In genomic region chr11:43573233-43573632, GRCh38 we compare ENCODE assay signal across 9 cellular contexts.
A peak's percentile ranks its signal among the peaks of the same experiment; 100 is the strongest.
DNase-seq lines count a peak whose midpoint lies in the region; ATAC-seq and TF ChIP-seq lines count a peak whose summit lies in the region.
"Had no signal": no experiment of that assay in that cellular context is flagged by ENCODE, and none has a peak within 500 bp of the region (broad histone marks: within the 10 kb centered on the region; RNA-seq: fewer than 3 reads in every experiment).

No MANE protein-coding gene starts in this region.

- no peak overlapping the region for H3K27ac Mint-ChIP-seq in immature natural killer cell
- H3K27ac Mint-ChIP-seq: activated naive CD4-positive, alpha-beta T cell treated with anti-CD3 and anti-CD28 coated beads, Interleukin-2, amount 50 U/mL, for 24 hours had no signal

- no peaks in the 10 kb centered on the region for H3K9me3 ChIP-seq in PC-9 (ENCODE audit: insufficient read depth, low read depth)
- no peaks in the 10 kb centered on the region for H3K9me3 ChIP-seq in upper lobe of left lung
- no peaks in the 10 kb centered on the region for H3K9me3 ChIP-seq in esophagus muscularis mucosa

- peaks cover 0 to 5% (median under 1%) of the 10 kb centered on the region in 6 donors for H3K9me3 Mint-ChIP-seq in immature natural killer cell
- H3K9me3 Mint-ChIP-seq: activated naive CD4-positive, alpha-beta T cell treated with anti-CD3 and anti-CD28 coated beads, Interleukin-2, amount 50 U/mL, for 24 hours had no signal

- no peak for ATAC-seq in GM18519 (IDR thresholded peaks at IDR 0.05; ENCODE audit: low FRiP score, unreplicated experiment)
- ATAC-seq in upper lobe of left lung (ENCODE audit: low FRiP score in 2 of 2), result no peak

- H3K36me3 ChIP-seq in H7 (replicated peaks; ENCODE audit: control insufficient read depth, insufficient read depth, low read length) (no peaks in the 10 kb centered on the region), PC-9 (ENCODE audit: low read depth) (no peaks in the 10 kb centered on the region), upper lobe of left lung (no peaks in the 10 kb centered on the region), esophagus muscularis mucosa (no peaks in the 10 kb centered on the region)

- H3K4me3 ChIP-seq in H7 (ENCODE audit: insufficient read depth, low read depth, low read length) (no peak overlapping the region), PC-9 (no peak overlapping the region), upper lobe of left lung (no peak overlapping the region), esophagus muscularis mucosa (no peak overlapping the region)

- CTCF ChIA-PET in PC-9 (lab: Charles Lee), result no interaction called here

- H3K79me2 ChIP-seq in PC-9 (ENCODE audit: low read depth), result no peaks in the 10 kb centered on the region

- POLR2A ChIA-PET in PC-9 (lab: Charles Lee; ENCODE audit: unreplicated experiment), result no interaction called here

- peaks cover 80% of the 10 kb centered on the region for H3K27me3 ChIP-seq in H7 (ENCODE audit: control insufficient read depth, insufficient read depth, low read length)
- H3K27me3 ChIP-seq in PC-9 (ENCODE audit: insufficient read depth, low read depth), result peaks cover 77% of the 10 kb centered on the region
- H3K27me3 ChIP-seq in upper lobe of left lung, result peaks cover 0 to 36% (median 16%) of the 10 kb centered on the region in 4 donors
- peaks cover 0 to 93% (median 49%) of the 10 kb centered on the region in 4 donors for H3K27me3 ChIP-seq in esophagus muscularis mucosa

- WGBS in upper lobe of left lung, 2 donors, result 9 to 19% methylated on average over 6 of the region's 6 CpGs
- WGBS in esophagus muscularis mucosa, result 12% methylated on average over 6 of the region's 6 CpGs

- BruUV-seq in PC-9 (replicated peaks; lab: Mats Ljungman, UMichigan), result no TSS peak

- peaks cover 3 to 5% of the 10 kb centered on the region in 2 donors for H3K4me1 Mint-ChIP-seq in immature natural killer cell

- TF ChIP-seq POLR2A in upper lobe of left lung (IDR thresholded peaks at IDR 0.05) (no peak), esophagus muscularis mucosa (IDR thresholded peaks at IDR 0.05; ENCODE audit: low read depth) (no peak)

- no peaks in the 10 kb centered on the region; the same call in 1 of the 2 replicates for H4K20me1 ChIP-seq in PC-9 (ENCODE audit: insufficient read depth)

- no peaks in the 10 kb centered on the region for H3K4me1 ChIP-seq in PC-9 (replicated peaks; ENCODE audit: insufficient read depth)
- peaks cover 10 to 28% (median 16%) of the 10 kb centered on the region in 4 donors for H3K4me1 ChIP-seq in upper lobe of left lung
- peaks cover 27 to 36% (median 29%) of the 10 kb centered on the region in 4 donors for H3K4me1 ChIP-seq in esophagus muscularis mucosa

- DNase-seq in H7, result peak; percentile 75
- no peak for DNase-seq in PC-9
- peak; percentile 43 for DNase-seq in germinal center (ENCODE audit: low spot score)
- DNase-seq in upper lobe of left lung, result no peak
- DNase-seq in esophagus muscularis mucosa (ENCODE audit: extremely low spot score), result no peak
- DNase-seq in immature natural killer cell, result no peak

- no peaks in the 10 kb centered on the region for H3K9me2 ChIP-seq in PC-9 (ENCODE audit: insufficient read depth)

- no peak overlapping the region for H3K4me3 Mint-ChIP-seq in immature natural killer cell
- H3K4me3 Mint-ChIP-seq: activated naive CD4-positive, alpha-beta T cell treated with anti-CD3 and anti-CD28 coated beads, Interleukin-2, amount 50 U/mL, for 24 hours had no signal

- peak; percentile 80 for TF ChIP-seq CTCF in C4-2B (conservative IDR thresholded peaks at IDR 0.05)
- TF ChIP-seq CTCF in PC-9 (conservative IDR thresholded peaks at IDR 0.05), result peak; percentile 72
- TF ChIP-seq CTCF in upper lobe of left lung (IDR thresholded peaks at IDR 0.05), result no peak
- TF ChIP-seq CTCF in esophagus muscularis mucosa (IDR thresholded peaks at IDR 0.05), result peak in 1 of 3 experiments; percentile 10

- peaks cover 18 to 33% (median 30%) of the 10 kb centered on the region in 3 donors for H3K27me3 Mint-ChIP-seq in immature natural killer cell (ENCODE audit: low read depth in 3 of 3)

- TF ChIP-seq EP300 in upper lobe of left lung (IDR thresholded peaks at IDR 0.05) (no peak), esophagus muscularis mucosa (IDR thresholded peaks at IDR 0.05) (no peak)

- no peaks in the 10 kb centered on the region for H3F3A ChIP-seq in PC-9 (ENCODE audit: insufficient read depth, low read depth)

- intact Hi-C loops in PC-9 (cut with micrococcal nuclease; ENCODE audit: unreplicated experiment) (loop anchor here (5.0 kb wide), 1 partner anchor 279 kb away; no protein-coding TSS in a partner anchor), esophagus muscularis mucosa (cut with DNase I) (no loop called here)

- H3K36me3 Mint-ChIP-seq in immature natural killer cell, result no peaks in the 10 kb centered on the region
- H3K36me3 Mint-ChIP-seq: activated naive CD4-positive, alpha-beta T cell treated with anti-CD3 and anti-CD28 coated beads, Interleukin-2, amount 50 U/mL, for 24 hours had no signal

- no peak overlapping the region for H2AFZ ChIP-seq in PC-9

- no peak overlapping the region for H3K27ac ChIP-seq in C4-2B
- no peak overlapping the region for H3K27ac ChIP-seq in PC-9
- H3K27ac ChIP-seq in upper lobe of left lung, result no peak overlapping the region
- H3K27ac ChIP-seq in esophagus muscularis mucosa (replicated peaks in 1 of 4), result no peak overlapping the region

- H3K4me2 ChIP-seq in PC-9, result no peak overlapping the region

Comparison
In these comparisons a context has a peak if more than half of its experiments do, and no peak if none do; other contexts are left out.
1. CTCF ChIP-seq: peak in C4-2B (single experiment) and PC-9 (single experiment); none in upper lobe of left lung (0 of 6).
2. DNase-seq: peak in H7 (single experiment) and germinal center (single experiment); none in PC-9 (0 of 2), upper lobe of left lung (0 of 2), esophagus muscularis mucosa (single experiment) and immature natural killer cell (0 of 3).